ENCODE assay signal across 11 cellular contexts in genomic region chr5:159101689-159102088, GRCh38. TPM values are rescaled to one million over a fixed set of nuclear protein-coding genes. Genes with fewer than 3 reads are reported as not detected.
DNase-seq lines count a peak whose midpoint lies in the region; ATAC-seq and TF ChIP-seq lines count a peak whose summit lies in the region.
"Had no signal": no experiment of that assay in that cellular context is flagged by ENCODE, and none has a peak within 500 bp of the region (broad histone marks: within the 10 kb centered on the region; RNA-seq: fewer than 3 reads in every experiment).

No MANE protein-coding gene starts in this region.

- H3K9me3 ChIP-seq in lower lobe of right lung: no peaks in the 10 kb centered on the region
- no peaks in the 10 kb centered on the region for H3K9me3 ChIP-seq in stomach smooth muscle (ENCODE audit: control insufficient read depth in 2 of 2, low read length in 2 of 2)

- POLR2A ChIA-PET in activated CD8-positive, alpha-beta T cell treated with anti-CD3 and anti-CD28 coated beads for 36 hours (lab: Charles Lee): no interaction called here

- peaks cover 95% of the 10 kb centered on the region for H3K27me3 ChIP-seq in lower lobe of right lung (ENCODE audit: low read depth)
- peaks cover 64 to 82% of the 10 kb centered on the region in 2 donors for H3K27me3 ChIP-seq in stomach smooth muscle (ENCODE audit: control insufficient read depth in 1 of 2, insufficient read depth in 2 of 2, low read length in 2 of 2)

- CTCF ChIA-PET in activated CD8-positive, alpha-beta T cell treated with anti-CD3 and anti-CD28 coated beads for 36 hours (lab: Charles Lee): interaction anchor here (1.8 to 3.7 kb wide), 2 partner anchors 31 to 406 kb away, joined by 4 to 16 read pairs; no protein-coding TSS in a partner anchor

- H3K4me1 ChIP-seq in lower lobe of right lung (peaks cover 46% of the 10 kb centered on the region), stomach smooth muscle (ENCODE audit: control insufficient read depth, insufficient read depth, low read length) (peaks cover 38% of the 10 kb centered on the region)

- H3K4me3 ChIP-seq in GM12865 (ENCODE audit: low read depth, low read length): peak overlapping the region; percentile 76
- H3K4me3 ChIP-seq in lower lobe of right lung: peak overlapping the region; percentile 59
- peak overlapping the region; percentile 62 to 77 for H3K4me3 ChIP-seq in stomach smooth muscle (ENCODE audit: low read length in 2 of 2)

- TF ChIP-seq CTCF in GM12865 (IDR thresholded peaks at IDR 0.05; ENCODE audit: insufficient read depth, low read depth, low read length, missing control alignments): no peak
- no peak for TF ChIP-seq CTCF in lower lobe of right lung (IDR thresholded peaks at IDR 0.05)
- no peak for TF ChIP-seq CTCF in activated CD8-positive, alpha-beta T cell treated with anti-CD3 and anti-CD28 coated beads for 36 hours (IDR thresholded peaks at IDR 0.05)

- H3K27ac ChIP-seq in lower lobe of right lung (no peak overlapping the region), stomach smooth muscle (ENCODE audit: low read length) (no peak overlapping the region)

- H3K27ac Mint-ChIP-seq in activated CD8-positive, alpha-beta T cell treated with anti-CD3 and anti-CD28 coated beads for 36 hours: no peak overlapping the region

- DNase-seq in GM12865 (ENCODE audit: low read depth) (peak; percentile 52), OCI-M1 (lab: John Stamatoyannopoulos, UW) (peak; percentile 12), lower lobe of right lung (no peak)
- DNase-seq in activated CD8-positive, alpha-beta T cell treated with anti-CD3 and anti-CD28 coated beads for 36 hours: no peak
- DNase-seq: activated naive CD4-positive, alpha-beta T cell; midbrain; substantia nigra had no signal

- H3K4me1 Mint-ChIP-seq in activated CD8-positive, alpha-beta T cell treated with anti-CD3 and anti-CD28 coated beads for 36 hours (ENCODE audit: low read depth): peaks cover 40% of the 10 kb centered on the region

- H3K36me3 ChIP-seq in lower lobe of right lung (no peaks in the 10 kb centered on the region), stomach smooth muscle (ENCODE audit: control insufficient read depth in 2 of 2, insufficient read depth in 2 of 2, low read length in 2 of 2) (no peaks in the 10 kb centered on the region)

- no peaks in the 10 kb centered on the region for H3K36me3 Mint-ChIP-seq in activated CD8-positive, alpha-beta T cell treated with anti-CD3 and anti-CD28 coated beads for 36 hours (ENCODE audit: low read depth)

- peaks cover 60% of the 10 kb centered on the region for H3K27me3 Mint-ChIP-seq in activated CD8-positive, alpha-beta T cell treated with anti-CD3 and anti-CD28 coated beads for 36 hours

- intact Hi-C loops in lower lobe of right lung (cut with DNase I): loop anchor here (10.0 kb wide), 1 partner anchor 927 kb away; no protein-coding TSS in a partner anchor
- intact Hi-C loops in activated CD8-positive, alpha-beta T cell treated with anti-CD3 and anti-CD28 coated beads for 36 hours (cut with micrococcal nuclease): no loop called here

- H3K9ac ChIP-seq in stomach smooth muscle (ENCODE audit: low read length in 2 of 2): peak overlapping the region in 1 of 2 donors; percentile 48

- H3K9me3 Mint-ChIP-seq in activated CD8-positive, alpha-beta T cell treated with anti-CD3 and anti-CD28 coated beads for 36 hours: no peaks in the 10 kb centered on the region

- no peak overlapping the region for H3K4me3 Mint-ChIP-seq in activated CD8-positive, alpha-beta T cell treated with anti-CD3 and anti-CD28 coated beads for 36 hours

- ATAC-seq in lower lobe of right lung (no peak), HG02610 (IDR thresholded peaks at IDR 0.05; ENCODE audit: unreplicated experiment) (no peak), GM21619 (IDR thresholded peaks at IDR 0.05; ENCODE audit: unreplicated experiment) (no peak)
- ATAC-seq in activated CD8-positive, alpha-beta T cell treated with anti-CD3 and anti-CD28 coated beads for 36 hours: no peak
- ATAC-seq: HCT116 had no signal

RNA-seq across cellular contexts. Expression of gene EBF1, which starts 2.0 kb away (rescaled TPM):
- total RNA-seq in lower lobe of right lung: 10.6 TPM
- under 1 TPM in 1 of 2 experiments, not detected in 1; 0.22 TPM for total RNA-seq in activated CD8-positive, alpha-beta T cell treated with anti-CD3 and anti-CD28 coated beads for 36 hours

Comparison
In these comparisons a context has a peak if more than half of its experiments do, and no peak if none do; other contexts are left out.
1. DNase-seq: peak in GM12865 (single experiment) and OCI-M1 (single experiment); none in lower lobe of right lung (single experiment) and activated CD8-positive, alpha-beta T cell treated with anti-CD3 and anti-CD28 coated beads for 36 hours (single experiment).
2. Peak in every context shown above with its lines, with median percentiles within 50 percentile points of each other: H3K4me3 ChIP-seq.